Comparison of ENCODE assay signal across 8 cellular contexts in the genomic region with DNA sequence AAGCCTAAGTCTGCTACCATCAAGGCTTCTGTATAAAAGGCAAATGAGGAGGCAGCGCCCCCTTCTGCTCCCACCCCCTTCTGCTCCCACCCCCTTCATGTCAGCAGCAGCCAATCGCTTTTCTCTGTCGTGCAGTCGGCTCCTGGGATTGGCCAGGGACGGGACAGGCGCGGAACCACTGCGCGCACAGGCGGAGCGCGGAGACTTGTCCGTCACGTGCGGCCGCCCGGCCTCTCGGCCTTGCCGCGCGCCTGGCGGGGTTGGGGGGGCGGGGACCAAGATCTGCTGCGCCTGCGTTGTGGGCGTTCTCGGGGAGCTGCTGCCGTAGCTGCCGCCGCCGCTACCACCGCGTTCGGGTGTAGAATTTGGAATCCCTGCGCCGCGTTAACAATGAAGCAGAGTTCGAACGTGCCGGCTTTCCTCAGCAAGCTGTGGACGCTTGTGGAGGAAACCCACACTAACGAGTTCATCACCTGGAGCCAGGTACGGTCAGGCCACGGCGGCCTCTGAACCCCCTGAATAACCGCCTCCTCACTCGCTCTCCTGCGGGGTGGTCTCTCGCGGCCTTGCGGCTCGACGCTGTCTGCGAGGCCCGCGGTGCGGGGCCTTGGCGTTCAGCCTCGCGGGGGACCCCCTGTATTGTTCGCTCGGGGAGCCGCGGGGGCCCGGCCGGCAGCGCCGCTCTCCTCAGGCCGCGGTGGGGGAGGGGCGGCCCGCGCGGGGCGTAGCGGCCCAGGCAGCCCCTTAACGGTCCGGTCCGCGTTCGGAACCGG. TPM values are rescaled to one million over a fixed set of nuclear protein-coding genes. Genes with fewer than 3 reads are reported as not detected.
DNase-seq lines count a peak whose midpoint lies in the region; ATAC-seq and TF ChIP-seq lines count a peak whose summit lies in the region.

HSF2 (plus strand) TSS at position 305 of the 773 bp plus-strand sequence; CDS start at position 391, 86 bp downstream.

- peak within 1 kb of the TSS; percentile 93 for H3K9ac ChIP-seq in BLaER1

- H3K9me3 Mint-ChIP-seq in activated CD4-positive, alpha-beta T cell treated with anti-CD3 and anti-CD28 coated beads, Interleukin-2, amount 10 ng/mL, durations not matched to agents 7 days and 5 days, result peaks cover 3% of the 10 kb centered on the region

- peak; percentile 100 for ATAC-seq in GM19324 (IDR thresholded peaks at IDR 0.05; ENCODE audit: low FRiP score, unreplicated experiment)
- peak; percentile 97 for ATAC-seq in HG03469 (IDR thresholded peaks at IDR 0.05; ENCODE audit: unreplicated experiment)
- peak; percentile 99 for ATAC-seq in left lung

- H3K27ac ChIP-seq in BLaER1 (peak within 1 kb of the TSS; percentile 91), left lung (peak within 1 kb of the TSS; percentile 64 to 88)

- intact Hi-C loops in left lung (cut with DNase I), result no loop called here

- H3K4me1 Mint-ChIP-seq in activated CD4-positive, alpha-beta T cell treated with anti-CD3 and anti-CD28 coated beads, Interleukin-2, amount 10 ng/mL, durations not matched to agents 7 days and 5 days, result peaks cover 38% of the 10 kb centered on the region

- H3K27me3 Mint-ChIP-seq in activated CD4-positive, alpha-beta T cell treated with anti-CD3 and anti-CD28 coated beads, Interleukin-2, amount 10 ng/mL, durations not matched to agents 7 days and 5 days, result no peaks in the 10 kb centered on the region

- H3K4me3 Mint-ChIP-seq in activated CD4-positive, alpha-beta T cell treated with anti-CD3 and anti-CD28 coated beads, Interleukin-2, amount 10 ng/mL, durations not matched to agents 7 days and 5 days, result peak within 1 kb of the TSS; percentile 97

- H4K20me1 ChIP-seq in BLaER1, result peaks cover 42% of the 10 kb centered on the region

- TF ChIP-seq CTCF in left lung (IDR thresholded peaks at IDR 0.05), result peak in 1 of 2 donors; percentile 18

- DNase-seq in NCI-H526 treated with DMSO at 0.1 percent for 48 hours (lab: John Stamatoyannopoulos, UW), result peak; percentile 93
- DNase-seq in activated CD4-positive, alpha-beta T cell treated with anti-CD3 and anti-CD28 coated beads, Interleukin-2, amount 10 ng/mL, durations not matched to agents 7 days and 5 days, result peak; percentile 96
- peak; percentile 97 for DNase-seq in dedifferentiated amniotic fluid mesenchymal stem cell (ENCODE audit: extremely low spot score)
- DNase-seq in left lung, result peak; percentile 97
- peak; percentile 83 to 85 for DNase-seq in stimulated activated CD4-positive, alpha-beta T cell treated with anti-CD3 and anti-CD28 coated beads, Interleukin-2, amount 100 ng/mL, for 48 hours

- peak within 1 kb of the TSS; percentile 93 for H3K4me2 ChIP-seq in BLaER1

- POLR2A ChIA-PET in activated CD4-positive, alpha-beta T cell treated with anti-CD3 and anti-CD28 coated beads, Interleukin-2, amount 10 ng/mL, durations not matched to agents 7 days and 5 days (lab: Charles Lee), result no interaction called here

- H3K4me3 ChIP-seq in BLaER1, result peak within 1 kb of the TSS; percentile 85
- peak within 1 kb of the TSS; percentile 69 to 90 for H3K4me3 ChIP-seq in left lung

- peaks cover 14% of the 10 kb centered on the region for H3K36me3 Mint-ChIP-seq in activated CD4-positive, alpha-beta T cell treated with anti-CD3 and anti-CD28 coated beads, Interleukin-2, amount 10 ng/mL, durations not matched to agents 7 days and 5 days (ENCODE audit: low read depth)

- H3K27me3 ChIP-seq in BLaER1 (no peaks in the 10 kb centered on the region), left lung (no peaks in the 10 kb centered on the region)

- H3K4me1 ChIP-seq in BLaER1 (peaks cover 19% of the 10 kb centered on the region), left lung (peaks cover 4 to 18% of the 10 kb centered on the region in 2 donors)

- peak within 1 kb of the TSS; percentile 95 for H3K27ac Mint-ChIP-seq in activated CD4-positive, alpha-beta T cell treated with anti-CD3 and anti-CD28 coated beads, Interleukin-2, amount 10 ng/mL, durations not matched to agents 7 days and 5 days

- H3K9me3 ChIP-seq in BLaER1, result no peaks in the 10 kb centered on the region
- no peaks in the 10 kb centered on the region for H3K9me3 ChIP-seq in left lung

- CTCF ChIA-PET in activated CD4-positive, alpha-beta T cell treated with anti-CD3 and anti-CD28 coated beads, Interleukin-2, amount 10 ng/mL, durations not matched to agents 7 days and 5 days (lab: Charles Lee), result no interaction called here

- H3K36me3 ChIP-seq in BLaER1, result peaks cover 21% of the 10 kb centered on the region; the same call in 1 of the 2 replicates
- H3K36me3 ChIP-seq in left lung, result no peaks in the 10 kb centered on the region

RNA-seq across cellular contexts. Expression of gene HSF2, which starts in this region (rescaled TPM):
- 10 to 100 TPM; 12.6 to 16.4 TPM for total RNA-seq in activated CD4-positive, alpha-beta T cell treated with anti-CD3 and anti-CD28 coated beads, Interleukin-2, amount 10 ng/mL, durations not matched to agents 7 days and 5 days
- total RNA-seq in left lung, result 10 to 100 TPM; 11.0 TPM

Comparison
In these comparisons a context has a peak if more than half of its experiments do, and no peak if none do; other contexts are left out.
1. Peak in every context shown above with its lines: DNase-seq, ATAC-seq, H3K4me3 ChIP-seq and H3K27ac ChIP-seq.